Comparison of ENCODE assay signal across 17 cellular contexts in genomic region chr10:118977864-118978263, GRCh38. TPM values are rescaled to one million over a fixed set of nuclear protein-coding genes. Genes with fewer than 3 reads are reported as not detected.
A peak's percentile ranks its signal among the peaks of the same experiment; 100 is the strongest.
DNase-seq lines count a peak whose midpoint lies in the region; ATAC-seq and TF ChIP-seq lines count a peak whose summit lies in the region.
"Had no signal": no experiment of that assay in that cellular context is flagged by ENCODE, and none has a peak within 500 bp of the region (broad histone marks: within the 10 kb centered on the region; RNA-seq: fewer than 3 reads in every experiment).

No MANE protein-coding gene starts in this region.

- H3K4me1 Mint-ChIP-seq in naive thymus-derived CD4-positive, alpha-beta T cell = peaks cover 0 to 2% (median 0%) of the 10 kb centered on the region in 7 donors
- peaks cover 2% of the 10 kb centered on the region for H3K4me1 Mint-ChIP-seq in activated CD8-positive, alpha-beta T cell treated with anti-CD3 and anti-CD28 coated beads, Interleukin-2, amount 10 ng/mL, durations not matched to agents 7 days and 5 days (ENCODE audit: low read depth)

- peak; percentile 16 for ATAC-seq in naive thymus-derived CD4-positive, alpha-beta T cell
- no peak for ATAC-seq in activated CD8-positive, alpha-beta T cell treated with anti-CD3 and anti-CD28 coated beads, Interleukin-2, amount 10 ng/mL, durations not matched to agents 7 days and 5 days

- TF ChIP-seq CTCF in coronary artery (IDR thresholded peaks at IDR 0.05) = no peak

- DNase-seq in activated CD8-positive, alpha-beta memory T cell treated with anti-CD3 and anti-CD28 coated beads for 24 hours = peak; percentile 47
- no peak for DNase-seq in activated CD8-positive, alpha-beta memory T cell treated with anti-CD3 and anti-CD28 coated beads, Interleukin-2, amount 50 U/mL, for 48 hours
- DNase-seq in coronary artery (ENCODE audit: low spot score) (peak; percentile 62), NK-92 (lab: John Stamatoyannopoulos, UW; ENCODE audit: unreplicated experiment) (no peak), NCI-H82 (lab: John Stamatoyannopoulos, UW) (no peak)
- no peak for DNase-seq in naive thymus-derived CD4-positive, alpha-beta T cell
- no peak for DNase-seq in activated CD8-positive, alpha-beta T cell treated with anti-CD3 and anti-CD28 coated beads, Interleukin-2, amount 10 ng/mL, durations not matched to agents 7 days and 5 days
- DNase-seq: AML-193; CD4-positive, alpha-beta T cell; GM23248; HCEC 1CT; HFFc6 had no signal

- no peak overlapping the region for H3K4me3 Mint-ChIP-seq in naive thymus-derived CD4-positive, alpha-beta T cell
- no peak overlapping the region for H3K4me3 Mint-ChIP-seq in activated CD8-positive, alpha-beta T cell treated with anti-CD3 and anti-CD28 coated beads, Interleukin-2, amount 10 ng/mL, durations not matched to agents 7 days and 5 days
- H3K4me3 Mint-ChIP-seq: CD4-positive, alpha-beta T cell; HFFc6 had no signal

- CTCF ChIA-PET in naive thymus-derived CD4-positive, alpha-beta T cell (lab: Charles Lee) = no interaction called here
- CTCF ChIA-PET in activated CD8-positive, alpha-beta T cell treated with anti-CD3 and anti-CD28 coated beads, Interleukin-2, amount 10 ng/mL, durations not matched to agents 7 days and 5 days (lab: Charles Lee) = no interaction called here

- no peaks in the 10 kb centered on the region for H3K36me3 ChIP-seq in naive thymus-derived CD4-positive, alpha-beta T cell (ENCODE audit: control insufficient read depth in 2 of 3, insufficient read depth in 3 of 3, low read length in 3 of 3)

- no peaks in the 10 kb centered on the region for H3K27me3 ChIP-seq in naive thymus-derived CD4-positive, alpha-beta T cell (ENCODE audit: control insufficient read depth in 2 of 2, insufficient read depth in 2 of 2, low read length in 2 of 2)

- no peak overlapping the region for H3K27ac Mint-ChIP-seq in naive thymus-derived CD4-positive, alpha-beta T cell
- H3K27ac Mint-ChIP-seq in activated CD8-positive, alpha-beta T cell treated with anti-CD3 and anti-CD28 coated beads, Interleukin-2, amount 10 ng/mL, durations not matched to agents 7 days and 5 days = no peak overlapping the region
- H3K27ac Mint-ChIP-seq: CD4-positive, alpha-beta T cell; HFFc6 had no signal

- H3K4me3 ChIP-seq in coronary artery = no peak overlapping the region
- H3K4me3 ChIP-seq in naive thymus-derived CD4-positive, alpha-beta T cell (ENCODE audit: low read length) = no peak overlapping the region
- H3K4me3 ChIP-seq: A549, GM23248 had no signal

- H3K9me3 ChIP-seq in naive thymus-derived CD4-positive, alpha-beta T cell (ENCODE audit: control insufficient read depth in 2 of 3, low read length in 3 of 3) = no peaks in the 10 kb centered on the region

- H3K27ac ChIP-seq in coronary artery = no peak overlapping the region
- H3K27ac ChIP-seq in naive thymus-derived CD4-positive, alpha-beta T cell (ENCODE audit: low read depth, low read length) = no peak overlapping the region
- H3K27ac ChIP-seq: 22Rv1, A549, C4-2B, GM23248, HL-60 had no signal

- H3K9me3 Mint-ChIP-seq in naive thymus-derived CD4-positive, alpha-beta T cell = peaks cover 0 to 16% (median 6%) of the 10 kb centered on the region in 11 donors
- H3K9me3 Mint-ChIP-seq in activated CD8-positive, alpha-beta T cell treated with anti-CD3 and anti-CD28 coated beads, Interleukin-2, amount 10 ng/mL, durations not matched to agents 7 days and 5 days (ENCODE audit: insufficient read depth) = no peaks in the 10 kb centered on the region

- intact Hi-C loops in naive thymus-derived CD4-positive, alpha-beta T cell (cut with micrococcal nuclease) = no loop called here

- peaks cover 0 to 11% (median 0%) of the 10 kb centered on the region in 5 donors for H3K36me3 Mint-ChIP-seq in naive thymus-derived CD4-positive, alpha-beta T cell
- H3K36me3 Mint-ChIP-seq in activated CD8-positive, alpha-beta T cell treated with anti-CD3 and anti-CD28 coated beads, Interleukin-2, amount 10 ng/mL, durations not matched to agents 7 days and 5 days (ENCODE audit: low read depth) = no peaks in the 10 kb centered on the region

- H3K27me3 Mint-ChIP-seq in naive thymus-derived CD4-positive, alpha-beta T cell = peaks cover 8 to 24% (median 14%) of the 10 kb centered on the region in 5 donors
- H3K27me3 Mint-ChIP-seq in activated CD8-positive, alpha-beta T cell treated with anti-CD3 and anti-CD28 coated beads, Interleukin-2, amount 10 ng/mL, durations not matched to agents 7 days and 5 days (ENCODE audit: low read depth) = peaks cover 11% of the 10 kb centered on the region

- H3K4me1 ChIP-seq in naive thymus-derived CD4-positive, alpha-beta T cell (ENCODE audit: control insufficient read depth in 2 of 2, insufficient read depth in 2 of 2, low read length in 2 of 2) = no peaks in the 10 kb centered on the region
- H3K4me1 ChIP-seq: A549, Caco-2 had no signal

- POLR2A ChIA-PET in naive thymus-derived CD4-positive, alpha-beta T cell (lab: Charles Lee) = no interaction called here
- POLR2A ChIA-PET in activated CD8-positive, alpha-beta T cell treated with anti-CD3 and anti-CD28 coated beads, Interleukin-2, amount 10 ng/mL, durations not matched to agents 7 days and 5 days (lab: Charles Lee) = no interaction called here

RNA-seq across cellular contexts. Expression of gene NANOS1, which starts 51.6 kb away (rescaled TPM):
- total RNA-seq in naive thymus-derived CD4-positive, alpha-beta T cell = under 1 TPM in 4 of 5 experiments, not detected in 1; 0.10 to 0.45 (median 0.22) TPM
- not detected for polyA plus RNA-seq in naive thymus-derived CD4-positive, alpha-beta T cell
- under 1 TPM; 0.08 to 0.13 TPM for total RNA-seq in activated CD8-positive, alpha-beta T cell treated with anti-CD3 and anti-CD28 coated beads, Interleukin-2, amount 10 ng/mL, durations not matched to agents 7 days and 5 days

Comparison
In these comparisons a context has a peak if more than half of its experiments do, and no peak if none do; other contexts are left out.
1. DNase-seq: peak in activated CD8-positive, alpha-beta memory T cell treated with anti-CD3 and anti-CD28 coated beads for 24 hours (single experiment) and coronary artery (single experiment); none in activated CD8-positive, alpha-beta memory T cell treated with anti-CD3 and anti-CD28 coated beads, Interleukin-2, amount 50 U/mL, for 48 hours (single experiment), naive thymus-derived CD4-positive, alpha-beta T cell (0 of 9), NK-92 (single experiment), NCI-H82 (single experiment) and activated CD8-positive, alpha-beta T cell treated with anti-CD3 and anti-CD28 coated beads, Interleukin-2, amount 10 ng/mL, durations not matched to agents 7 days and 5 days (single experiment).